In genomic region chr6:142551145-142551811, GRCh38 we compare ENCODE assay signal across 8 cellular contexts.
A peak's percentile ranks its signal among the peaks of the same experiment; 100 is the strongest.
DNase-seq lines count a peak whose midpoint lies in the region; ATAC-seq and TF ChIP-seq lines count a peak whose summit lies in the region.

No MANE protein-coding gene starts in this region.

- DNase-seq in DMS 273 treated with DMSO at 0.1 percent for 48 hours (lab: John Stamatoyannopoulos, UW) = peak; percentile 48
- DNase-seq in RWPE1 (ENCODE audit: low spot score) = peak; percentile 58
- DNase-seq in activated naive CD8-positive, alpha-beta T cell treated with anti-CD3 and anti-CD28 coated beads, Interleukin-2, amount 50 U/mL, for 16 hours (ENCODE audit: low read depth, low spot score) = peak; percentile 7
- DNase-seq in stimulated activated CD4-positive, alpha-beta T cell treated with anti-CD3 and anti-CD28 coated beads, Interleukin-12 subunit alpha, Interleukin-12 subunit beta, amount 100 ng/mL, for 4 hours = peak; percentile 22
- no peak for DNase-seq in NCI-H2227 (lab: John Stamatoyannopoulos, UW; ENCODE audit: unreplicated experiment)
- DNase-seq in MV-4-11 (lab: John Stamatoyannopoulos, UW) = no peak

- H3K27ac ChIP-seq in RWPE1 = peak overlapping the region; percentile 72

- CTCF ChIA-PET in RWPE1 (lab: Yijun Ruan, JAX) = interaction anchor here (0.5 to 1.3 kb wide), 5 partner anchors 15 to 1265 kb away, joined by 3 to 6 read pairs (median 3); no protein-coding TSS in a partner anchor

- no peak for TF ChIP-seq CTCF in RWPE1 (conservative IDR thresholded peaks at IDR 0.05; ENCODE audit: low read depth)

- no peak for ATAC-seq in GM18907 (IDR thresholded peaks at IDR 0.05; ENCODE audit: unreplicated experiment)
- no peak for ATAC-seq in HG02678 (IDR thresholded peaks at IDR 0.05; ENCODE audit: unreplicated experiment)

- POLR2A ChIA-PET in RWPE1 (lab: Yijun Ruan, JAX; ENCODE audit: low non-redundant PET) = interaction anchor here (0.6 kb wide), 2 partner anchors 250 to 737 kb away, joined by 3 read pairs; partner anchors contain the start of gene ADGRG6

Comparison
In these comparisons a context has a peak if more than half of its experiments do, and no peak if none do; other contexts are left out.
1. DNase-seq: peak in DMS 273 treated with DMSO at 0.1 percent for 48 hours (single experiment), RWPE1 (single experiment), activated naive CD8-positive, alpha-beta T cell treated with anti-CD3 and anti-CD28 coated beads, Interleukin-2, amount 50 U/mL, for 16 hours (single experiment) and stimulated activated CD4-positive, alpha-beta T cell treated with anti-CD3 and anti-CD28 coated beads, Interleukin-12 subunit alpha, Interleukin-12 subunit beta, amount 100 ng/mL, for 4 hours (single experiment); none in NCI-H2227 (single experiment) and MV-4-11 (single experiment).